In the genomic region with DNA sequence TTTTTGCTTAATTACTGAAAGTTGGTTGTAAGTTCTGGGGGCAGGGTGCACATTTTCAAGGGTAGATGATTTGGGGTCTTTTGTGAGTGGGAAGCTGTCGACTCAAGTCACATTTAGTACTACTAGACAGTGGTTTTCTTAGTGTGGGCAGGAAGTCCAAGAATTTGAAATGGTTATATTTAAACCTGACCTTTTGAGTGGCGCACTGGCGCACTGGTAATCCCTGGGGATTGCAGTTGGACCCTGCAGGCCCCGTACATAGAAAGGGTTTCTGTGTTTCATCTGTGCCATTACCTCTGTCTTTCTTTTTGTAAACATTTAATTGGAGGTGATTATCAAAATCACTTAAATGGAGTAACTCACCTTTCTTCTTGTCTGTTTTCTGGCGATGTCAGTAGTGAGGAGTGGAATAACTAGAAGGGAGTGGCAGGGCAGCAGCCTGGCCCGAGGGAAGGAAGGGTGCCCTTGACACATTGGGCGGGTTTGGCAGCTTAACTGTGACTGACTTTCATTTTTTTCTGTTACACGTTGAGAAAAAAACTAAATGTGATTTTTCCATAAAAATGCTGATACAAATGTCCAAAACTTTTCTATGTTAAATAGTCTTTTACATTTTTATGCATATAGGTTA, we compare ENCODE assay signal across 16 cellular contexts.
A peak's percentile ranks its signal among the peaks of the same experiment; 100 is the strongest.
DNase-seq lines count a peak whose midpoint lies in the region; ATAC-seq and TF ChIP-seq lines count a peak whose summit lies in the region.
"Had no signal": no experiment of that assay in that cellular context is flagged by ENCODE, and none has a peak within 500 bp of the region (broad histone marks: within the 10 kb centered on the region; RNA-seq: fewer than 3 reads in every experiment).

No MANE protein-coding gene starts in this region.

- CTCF ChIA-PET in WTC11 (lab: Charles Lee): no interaction called here

- no peaks in the 10 kb centered on the region for H3K27me3 ChIP-seq in heart left ventricle
- H3K27me3 ChIP-seq in skeletal muscle satellite cell (ENCODE audit: control insufficient read depth, insufficient read depth, low read length): no peaks in the 10 kb centered on the region
- H3K27me3 ChIP-seq: SJCRH30 had no signal

- 24 to 32% (median 28%) methylated on average over 8 of the region's 8 CpGs for WGBS in heart left ventricle, 4 donors

- H3K9me3 Mint-ChIP-seq in HFFc6: no peaks in the 10 kb centered on the region
- H3K9me3 Mint-ChIP-seq in WTC11: no peaks in the 10 kb centered on the region

- intact Hi-C loops in heart left ventricle (cut with DNase I): loop anchor here in 6 of 10 donors (5.0 to 10.0 kb wide), 3 partner anchors 35 to 120 kb away; a partner anchor contains a TSS

- H3K4me3 Mint-ChIP-seq in HFFc6 (peak overlapping the region; percentile 54; the same call in 1 of the 2 replicates), WTC11 (no peak overlapping the region)

- DNase-seq in HFFc6: no peak
- DNase-seq in WTC11 (ENCODE audit: low spot score): no peak
- DNase-seq in heart left ventricle: peak in 4 of 5 donors; percentile 35 to 67 (median 47)
- no peak for DNase-seq in AML-193 (lab: John Stamatoyannopoulos, UW)
- DNase-seq in NCI-H748 treated with DMSO at 0.1 percent for 48 hours (lab: John Stamatoyannopoulos, UW): no peak
- DNase-seq: activated T-cell treated with anti-CD3 and anti-CD28 coated beads, Interleukin-2, amount 50 U/mL, for 1 hour; Caco-2; NCI-H2081 treated with DMSO at 0.1 percent for 48 hours; NK-92 treated with Interleukin-12 subunit alpha and Interleukin-12 subunit beta, amount 100 ng/mL, for 24 hours; retina; SJCRH30; stimulated activated CD4-positive, alpha-beta T cell treated with anti-CD3 and anti-CD28 coated beads, Interleukin-4, amount 100 ng/mL, for 24 hours; stimulated activated naive CD4-positive, alpha-beta T cell had no signal

- H3K4me1 Mint-ChIP-seq in HFFc6 (ENCODE audit: low read depth) (peaks cover 49% of the 10 kb centered on the region), WTC11 (no peaks in the 10 kb centered on the region)

- POLR2A ChIA-PET in WTC11 (lab: Charles Lee): no interaction called here

- ATAC-seq in WTC11: no peak
- ATAC-seq in heart left ventricle: peak; percentile 76 to 85 (median 80)
- ATAC-seq in GM21619 (IDR thresholded peaks at IDR 0.05; ENCODE audit: unreplicated experiment): no peak

- peak overlapping the region; percentile 32 for H3K4me2 ChIP-seq in skeletal muscle satellite cell (ENCODE audit: low read length)

- H3K27me3 Mint-ChIP-seq in HFFc6 (ENCODE audit: insufficient read depth): peaks cover 2% of the 10 kb centered on the region
- H3K27me3 Mint-ChIP-seq in WTC11 (ENCODE audit: low read depth): no peaks in the 10 kb centered on the region

- no peaks in the 10 kb centered on the region for H3K9me3 ChIP-seq in heart left ventricle
- no peaks in the 10 kb centered on the region for H3K9me3 ChIP-seq in skeletal muscle satellite cell (replicated peaks; ENCODE audit: low read length)
- H3K9me3 ChIP-seq: Caco-2, SJCRH30 had no signal

- TF ChIP-seq CTCF in HFFc6 (IDR thresholded peaks at IDR 0.05): no peak
- TF ChIP-seq CTCF in WTC11 (IDR thresholded peaks at IDR 0.05): no peak
- no peak for TF ChIP-seq CTCF in heart left ventricle (IDR thresholded peaks at IDR 0.05)

- H3K4me3 ChIP-seq in heart left ventricle (no peak overlapping the region), skeletal muscle satellite cell (ENCODE audit: low read length) (no peak overlapping the region)
- H3K4me3 ChIP-seq: SJCRH30 had no signal

- H3K27ac Mint-ChIP-seq in HFFc6 (peak overlapping the region; percentile 83), WTC11 (peak overlapping the region; percentile 26; the same call in 1 of the 2 replicates)

- H3K36me3 Mint-ChIP-seq in HFFc6 (ENCODE audit: low read depth) (peaks cover 49% of the 10 kb centered on the region), WTC11 (peaks cover 55% of the 10 kb centered on the region)

- peaks cover 0 to 86% (median 65%) of the 10 kb centered on the region in 9 donors for H3K36me3 ChIP-seq in heart left ventricle
- H3K36me3 ChIP-seq in skeletal muscle satellite cell (ENCODE audit: insufficient read depth, low read length): peaks cover 57% of the 10 kb centered on the region

- H3K27ac ChIP-seq in heart left ventricle: peak overlapping the region; percentile 51 to 86 (median 73)
- H3K27ac ChIP-seq: SJCRH30, VCaP had no signal

- no peak for TF ChIP-seq POLR2A in heart left ventricle (IDR thresholded peaks at IDR 0.05)

- no peak overlapping the region for H3K9ac ChIP-seq in skeletal muscle satellite cell (ENCODE audit: low read depth, low read length)

- H3K4me1 ChIP-seq in heart left ventricle (peaks cover 0 to 83% (median 36%) of the 10 kb centered on the region in 12 donors), skeletal muscle satellite cell (ENCODE audit: control insufficient read depth, insufficient read depth, low read length) (peaks cover 19% of the 10 kb centered on the region)
- H3K4me1 ChIP-seq: Caco-2, SJCRH30 had no signal

TF ChIP-seq in WTC11, 78 proteins besides CTCF, POLR2A, EP300 and RAD21:
- TF ChIP-seq ZNF317 (CRISPR knock-in tag; IDR thresholded peaks at IDR 0.05; ENCODE audit: borderline replicate concordance, low read depth): no peak
- no peak for TF ChIP-seq ZNF121 (CRISPR knock-in tag; IDR thresholded peaks at IDR 0.05)
- TF ChIP-seq NR2C2 (CRISPR knock-in tag; IDR thresholded peaks at IDR 0.05): no peak
- TF ChIP-seq, protein P1, sequence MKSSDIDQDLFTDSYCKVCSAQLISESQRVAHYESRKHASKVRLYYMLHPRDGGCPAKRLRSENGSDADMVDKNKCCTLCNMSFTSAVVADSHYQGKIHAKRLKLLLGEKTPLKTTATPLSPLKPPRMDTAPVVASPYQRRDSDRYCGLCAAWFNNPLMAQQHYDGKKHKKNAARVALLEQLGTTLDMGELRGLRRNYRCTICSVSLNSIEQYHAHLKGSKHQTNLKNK (CRISPR knock-in tag; IDR thresholded peaks at IDR 0.05): no peak
- no peak for TF ChIP-seq CREB1 (CRISPR knock-in tag; IDR thresholded peaks at IDR 0.05)
- TF ChIP-seq, protein P2, sequence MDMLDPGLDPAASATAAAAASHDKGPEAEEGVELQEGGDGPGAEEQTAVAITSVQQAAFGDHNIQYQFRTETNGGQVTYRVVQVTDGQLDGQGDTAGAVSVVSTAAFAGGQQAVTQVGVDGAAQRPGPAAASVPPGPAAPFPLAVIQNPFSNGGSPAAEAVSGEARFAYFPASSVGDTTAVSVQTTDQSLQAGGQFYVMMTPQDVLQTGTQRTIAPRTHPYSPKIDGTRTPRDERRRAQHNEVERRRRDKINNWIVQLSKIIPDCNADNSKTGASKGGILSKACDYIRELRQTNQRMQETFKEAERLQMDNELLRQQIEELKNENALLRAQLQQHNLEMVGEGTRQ (CRISPR knock-in tag; IDR thresholded peaks at IDR 0.05): no peak
- TF ChIP-seq SOX15 (CRISPR knock-in tag; IDR thresholded peaks at IDR 0.05): no peak
- TF ChIP-seq, protein P3, sequence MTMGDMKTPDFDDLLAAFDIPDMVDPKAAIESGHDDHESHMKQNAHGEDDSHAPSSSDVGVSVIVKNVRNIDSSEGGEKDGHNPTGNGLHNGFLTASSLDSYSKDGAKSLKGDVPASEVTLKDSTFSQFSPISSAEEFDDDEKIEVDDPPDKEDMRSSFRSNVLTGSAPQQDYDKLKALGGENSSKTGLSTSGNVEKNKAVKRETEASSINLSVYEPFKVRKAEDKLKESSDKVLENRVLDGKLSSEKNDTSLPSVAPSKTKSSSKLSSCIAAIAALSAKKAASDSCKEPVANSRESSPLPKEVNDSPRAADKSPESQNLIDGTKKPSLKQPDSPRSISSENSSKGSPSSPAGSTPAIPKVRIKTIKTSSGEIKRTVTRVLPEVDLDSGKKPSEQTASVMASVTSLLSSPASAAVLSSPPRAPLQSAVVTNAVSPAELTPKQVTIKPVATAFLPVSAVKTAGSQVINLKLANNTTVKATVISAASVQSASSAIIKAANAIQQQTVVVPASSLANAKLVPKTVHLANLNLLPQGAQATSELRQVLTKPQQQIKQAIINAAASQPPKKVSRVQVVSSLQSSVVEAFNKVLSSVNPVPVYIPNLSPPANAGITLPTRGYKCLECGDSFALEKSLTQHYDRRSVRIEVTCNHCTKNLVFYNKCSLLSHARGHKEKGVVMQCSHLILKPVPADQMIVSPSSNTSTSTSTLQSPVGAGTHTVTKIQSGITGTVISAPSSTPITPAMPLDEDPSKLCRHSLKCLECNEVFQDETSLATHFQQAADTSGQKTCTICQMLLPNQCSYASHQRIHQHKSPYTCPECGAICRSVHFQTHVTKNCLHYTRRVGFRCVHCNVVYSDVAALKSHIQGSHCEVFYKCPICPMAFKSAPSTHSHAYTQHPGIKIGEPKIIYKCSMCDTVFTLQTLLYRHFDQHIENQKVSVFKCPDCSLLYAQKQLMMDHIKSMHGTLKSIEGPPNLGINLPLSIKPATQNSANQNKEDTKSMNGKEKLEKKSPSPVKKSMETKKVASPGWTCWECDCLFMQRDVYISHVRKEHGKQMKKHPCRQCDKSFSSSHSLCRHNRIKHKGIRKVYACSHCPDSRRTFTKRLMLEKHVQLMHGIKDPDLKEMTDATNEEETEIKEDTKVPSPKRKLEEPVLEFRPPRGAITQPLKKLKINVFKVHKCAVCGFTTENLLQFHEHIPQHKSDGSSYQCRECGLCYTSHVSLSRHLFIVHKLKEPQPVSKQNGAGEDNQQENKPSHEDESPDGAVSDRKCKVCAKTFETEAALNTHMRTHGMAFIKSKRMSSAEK (CRISPR knock-in tag; IDR thresholded peaks at IDR 0.05; ENCODE audit: borderline replicate concordance): no peak
- TF ChIP-seq, protein P4, sequence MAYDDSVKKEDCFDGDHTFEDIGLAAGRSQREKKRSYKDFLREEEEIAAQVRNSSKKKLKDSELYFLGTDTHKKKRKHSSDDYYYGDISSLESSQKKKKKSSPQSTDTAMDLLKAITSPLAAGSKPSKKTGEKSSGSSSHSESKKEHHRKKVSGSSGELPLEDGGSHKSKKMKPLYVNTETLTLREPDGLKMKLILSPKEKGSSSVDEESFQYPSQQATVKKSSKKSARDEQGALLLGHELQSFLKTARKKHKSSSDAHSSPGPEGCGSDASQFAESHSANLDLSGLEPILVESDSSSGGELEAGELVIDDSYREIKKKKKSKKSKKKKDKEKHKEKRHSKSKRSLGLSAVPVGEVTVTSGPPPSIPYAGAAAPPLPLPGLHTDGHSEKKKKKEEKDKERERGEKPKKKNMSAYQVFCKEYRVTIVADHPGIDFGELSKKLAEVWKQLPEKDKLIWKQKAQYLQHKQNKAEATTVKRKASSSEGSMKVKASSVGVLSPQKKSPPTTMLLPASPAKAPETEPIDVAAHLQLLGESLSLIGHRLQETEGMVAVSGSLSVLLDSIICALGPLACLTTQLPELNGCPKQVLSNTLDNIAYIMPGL (CRISPR knock-in tag; IDR thresholded peaks at IDR 0.05): no peak
TF ChIP-seq in WTC11: peak in this region for 0.

Comparison
In these comparisons a context has a peak if more than half of its experiments do, and no peak if none do; other contexts are left out.
1. DNase-seq: peak in heart left ventricle (4 of 5); none in HFFc6 (single experiment), WTC11 (single experiment), AML-193 (0 of 2) and NCI-H748 treated with DMSO at 0.1 percent for 48 hours (single experiment).
2. ATAC-seq: peak in heart left ventricle (4 of 4); none in WTC11 (single experiment) and GM21619 (single experiment).